ENCODE assay signal across 26 cellular contexts in genomic region chr17:58785097-58785496, GRCh38. TPM values are rescaled to one million over a fixed set of nuclear protein-coding genes. Genes with fewer than 3 reads are reported as not detected.
"Had no signal": no experiment of that assay in that cellular context is flagged by ENCODE, and none has a peak within 500 bp of the region (broad histone marks: within the 10 kb centered on the region; RNA-seq: fewer than 3 reads in every experiment).

No MANE protein-coding gene starts in this region.

- ATAC-seq: stimulated activated effector memory CD8-positive, alpha-beta T cell treated with anti-CD3 and anti-CD28 coated beads, Interleukin-12 subunit alpha, Interleukin-12 subunit beta, amount 100 ng/mL, for 72 hours; stimulated activated memory B cell treated with anti-CD40 and anti-IgM and Interleukin-4, amounts not matched to agents 10 μg/mL and 1 μg/mL and 100 μg/mL, for 72 hours; stimulated activated naive B cell treated with anti-CD40 and anti-IgM and Interleukin-4, amounts not matched to agents 10 μg/mL and 1 μg/mL and 100 μg/mL, for 72 hours; stimulated activated naive CD8-positive, alpha-beta T cell treated with anti-CD3 and anti-CD28 coated beads, Interleukin-15, amount 100 ng/mL, for 72 hours; stimulated activated naive CD8-positive, alpha-beta T cell treated with anti-CD3 and anti-CD28 coated beads, Interleukin-15, Interleukin-2, amounts not matched to agents 100 U/mL and 50 U/mL, for 24 hours; upper lobe of right lung had no signal

- H3K4me3 ChIP-seq: stomach, suprapubic skin, testis, thoracic aorta, thyroid gland, tibial artery, tibial nerve, transverse colon, upper lobe of left lung, upper lobe of right lung, uterus, vagina had no signal

- H3K36me3 ChIP-seq: stomach, suprapubic skin, thoracic aorta, thyroid gland, tibial artery, tibial nerve, transverse colon, upper lobe of left lung, upper lobe of right lung, uterus, vagina had no signal

- FAIRE-seq: urothelium cell line had no signal

- H3K27ac ChIP-seq: stomach, suprapubic skin, testis, thoracic aorta, thyroid gland, tibial artery, tibial nerve, transverse colon, upper lobe of left lung, upper lobe of right lung, uterus, vagina had no signal

- H3K9me3 ChIP-seq: stomach, suprapubic skin, testis, thoracic aorta, thyroid gland, tibial artery, tibial nerve, transverse colon, upper lobe of left lung, upper lobe of right lung, uterus, vagina had no signal

- H3K27me3 ChIP-seq: stomach, suprapubic skin, testis, thyroid gland, tibial artery, tibial nerve, upper lobe of left lung, upper lobe of right lung, uterus, vagina had no signal

- H3K4me1 ChIP-seq: stomach, suprapubic skin, testis, thyroid gland, tibial artery, transverse colon, upper lobe of left lung, upper lobe of right lung, uterus, vagina had no signal

- DNase-seq: stimulated activated CD4-positive, alpha-beta T cell treated with anti-CD3 and anti-CD28 coated beads, Interleukin-2, amount 100 ng/mL, for 48 hours; stimulated activated CD4-positive, alpha-beta T cell treated with anti-CD3 and anti-CD28 coated beads, Interleukin-4, amount 100 ng/mL, for 1 hour; stimulated activated CD4-positive, alpha-beta T cell treated with anti-CD3 and anti-CD28 coated beads, Interleukin-4, amount 100 ng/mL, for 24 hours; stimulated activated CD4-positive, alpha-beta T cell treated with anti-CD3 and anti-CD28 coated beads, Interleukin-4, amount 100 ng/mL, for 4 hours; stimulated activated CD8-positive, alpha-beta memory T cell treated with anti-CD3 and anti-CD28 coated beads, Interleukin-4, amount 100 ng/mL, for 48 hours; stimulated activated naive B cell treated with anti-CD40 and anti-IgM and Interleukin-4, amounts not matched to agents 10 μg/mL and 1 μg/mL and 100 μg/mL, for 72 hours; stimulated activated naive CD4-positive, alpha-beta T cell; stimulated activated naive CD4-positive, alpha-beta T cell treated with Interleukin-2 at 50 U/mL for 16 hours; stimulated activated naive CD8-positive, alpha-beta T cell treated with anti-CD3 and anti-CD28 coated beads, Interleukin-15, amount 100 ng/mL, for 72 hours; stimulated activated naive CD8-positive, alpha-beta T cell treated with anti-CD3 and anti-CD28 coated beads, Interleukin-15, Interleukin-2, amounts not matched to agents 100 U/mL and 50 U/mL, for 24 hours; stomach; substantia nigra; testis; thyroid gland; tibial artery; transverse colon; upper lobe of left lung; upper lobe of right lung; uterus had no signal

RNA-seq across cellular contexts. Expression of gene PPM1E, which starts 29.4 kb away (rescaled TPM):
- total RNA-seq: thoracic aorta, upper lobe of right lung had no signal
